2 cellular contexts compared by ENCODE assay signal in genomic region chr13:37407156-37407555, GRCh38.
TF ChIP-seq lines count a peak whose summit lies in the region.

No MANE protein-coding gene starts in this region.

TF ChIP-seq in GM23338, 12 proteins besides CTCF, POLR2A, EP300 and RAD21 (continued from another document):
- TF ChIP-seq REST (IDR thresholded peaks at IDR 0.05; ENCODE audit: unreplicated experiment) = no peak
- no peak for TF ChIP-seq EZH2phosphoT487 (IDR thresholded peaks at IDR 0.05; ENCODE audit: unreplicated experiment)
- no peak for TF ChIP-seq ZNF114 (CRISPR knock-in tag; IDR thresholded peaks at IDR 0.05)
- no peak for TF ChIP-seq JUNB (IDR thresholded peaks at IDR 0.05; ENCODE audit: unreplicated experiment)

TF ChIP-seq in HepG2, 621 proteins besides CTCF, POLR2A, EP300 and RAD21 (continued from another document):
- TF ChIP-seq PRDM4 (CRISPR knock-in tag; IDR thresholded peaks at IDR 0.05; ENCODE audit: borderline replicate concordance) (no peak), RNF2 (conservative IDR thresholded peaks at IDR 0.05; ENCODE audit: low read depth) (no peak), NFIC (IDR thresholded peaks at IDR 0.05; ENCODE audit: low read length) (no peak), ZBTB49 (CRISPR knock-in tag; IDR thresholded peaks at IDR 0.05; ENCODE audit: borderline replicate concordance) (no peak), ZNF816 (CRISPR knock-in tag; IDR thresholded peaks at IDR 0.05; ENCODE audit: borderline replicate concordance) (no peak), ZNF615 (CRISPR knock-in tag; IDR thresholded peaks at IDR 0.05; ENCODE audit: borderline replicate concordance) (no peak), ZNF414 (CRISPR knock-in tag; IDR thresholded peaks at IDR 0.05) (no peak), PAWR (CRISPR knock-in tag; IDR thresholded peaks at IDR 0.05; ENCODE audit: borderline replicate concordance) (no peak), ZNF550 (CRISPR knock-in tag; IDR thresholded peaks at IDR 0.05; ENCODE audit: borderline replicate concordance) (no peak)
